In the genomic region with DNA sequence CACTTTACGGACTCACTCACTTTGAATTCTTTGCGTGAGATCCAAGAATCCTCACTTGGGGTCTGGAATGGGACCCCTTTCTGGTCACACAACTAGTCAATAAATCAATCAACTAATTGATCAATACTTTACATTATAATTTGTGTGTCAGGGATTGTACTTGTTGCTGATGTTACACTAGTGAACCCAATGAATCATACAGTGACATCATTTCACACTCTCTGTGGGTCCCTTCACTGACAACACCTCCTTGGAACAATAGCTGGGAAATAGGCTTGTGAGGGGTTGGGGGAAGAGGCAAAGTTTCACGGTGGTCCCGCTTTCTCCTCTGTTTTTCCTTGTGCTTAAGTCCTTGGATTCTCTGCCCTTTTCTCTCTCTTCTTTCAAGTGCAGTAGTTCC, we compare ENCODE assay signal across 23 cellular contexts. TPM values are rescaled to one million over a fixed set of nuclear protein-coding genes. Genes with fewer than 3 reads are reported as not detected.
A peak's percentile ranks its signal among the peaks of the same experiment; 100 is the strongest.
DNase-seq lines count a peak whose midpoint lies in the region; ATAC-seq and TF ChIP-seq lines count a peak whose summit lies in the region.
"Had no signal": no experiment of that assay in that cellular context is flagged by ENCODE, and none has a peak within 500 bp of the region (broad histone marks: within the 10 kb centered on the region; RNA-seq: fewer than 3 reads in every experiment).

No MANE protein-coding gene starts in this region.

- no peak overlapping the region for H4K91ac ChIP-seq in mesenchymal stem cell (ENCODE audit: low read length)

- intact Hi-C loops in activated CD4-positive, alpha-beta T cell treated with anti-CD3 and anti-CD28 coated beads for 36 hours (cut with DNase I, micrococcal nuclease), result no loop called here

- H3F3A ChIP-seq in GM23338 (replicated peaks; ENCODE audit: low read depth), result no peaks in the 10 kb centered on the region

- no peak overlapping the region for H3K14ac ChIP-seq in mesenchymal stem cell (ENCODE audit: low read length in 2 of 2)

- POLR2A ChIA-PET in activated CD4-positive, alpha-beta T cell treated with anti-CD3 and anti-CD28 coated beads for 36 hours (lab: Charles Lee), result interaction anchor here (0.6 kb wide), 1 partner anchor 81 kb away, joined by 4 read pairs; no protein-coding TSS in a partner anchor

- peaks cover 16% of the 10 kb centered on the region for H3K27me3 Mint-ChIP-seq in activated CD4-positive, alpha-beta T cell treated with anti-CD3 and anti-CD28 coated beads for 36 hours
- H3K27me3 Mint-ChIP-seq in GM23338 (ENCODE audit: insufficient read depth, low read depth, poor library complexity), result peaks cover 2% of the 10 kb centered on the region

- no peak overlapping the region for H3K27ac Mint-ChIP-seq in activated CD4-positive, alpha-beta T cell treated with anti-CD3 and anti-CD28 coated beads for 36 hours
- no peak overlapping the region for H3K27ac Mint-ChIP-seq in GM23338
- H3K27ac Mint-ChIP-seq: CD8-positive, alpha-beta T cell had no signal

- H2BK15ac ChIP-seq in mesenchymal stem cell (ENCODE audit: low read depth, poor library complexity, severe bottlenecking), result no peak overlapping the region

- no peaks in the 10 kb centered on the region for H4K20me1 ChIP-seq in GM23338 (replicated peaks; ENCODE audit: insufficient read depth)

- no peak overlapping the region for H3K18ac ChIP-seq in mesenchymal stem cell (ENCODE audit: low read depth in 1 of 2, low read length in 2 of 2)

- H3K79me2 ChIP-seq in GM23338 (replicated peaks; ENCODE audit: insufficient read depth), result no peaks in the 10 kb centered on the region

- H3K9me3 Mint-ChIP-seq in activated CD4-positive, alpha-beta T cell treated with anti-CD3 and anti-CD28 coated beads for 36 hours (ENCODE audit: low read depth), result no peaks in the 10 kb centered on the region
- no peaks in the 10 kb centered on the region for H3K9me3 Mint-ChIP-seq in GM23338
- H3K9me3 Mint-ChIP-seq: CD8-positive, alpha-beta T cell had no signal

- H3K79me1 ChIP-seq in mesenchymal stem cell (replicated peaks; ENCODE audit: low read length, poor library complexity, severe bottlenecking), result no peaks in the 10 kb centered on the region

- no peaks in the 10 kb centered on the region for H3K9me3 ChIP-seq in mesenchymal stem cell (ENCODE audit: control insufficient read depth, low read length)
- H3K9me3 ChIP-seq: MG63, Peyer's patch had no signal

- H3K27me3 ChIP-seq in GM23338 (ENCODE audit: insufficient read depth), result no peaks in the 10 kb centered on the region
- H3K27me3 ChIP-seq in H7 (ENCODE audit: control insufficient read depth, insufficient read depth, low read length), result no peaks in the 10 kb centered on the region
- H3K27me3 ChIP-seq in mesenchymal stem cell (ENCODE audit: control insufficient read depth in 1 of 2, insufficient read depth in 1 of 2, low read length in 2 of 2), result peaks cover 0 to 5% of the 10 kb centered on the region in 2 experiments
- H3K27me3 ChIP-seq: MG63, Peyer's patch had no signal

- H3K4me3 Mint-ChIP-seq in activated CD4-positive, alpha-beta T cell treated with anti-CD3 and anti-CD28 coated beads for 36 hours, result no peak overlapping the region
- no peak overlapping the region for H3K4me3 Mint-ChIP-seq in GM23338
- H3K4me3 Mint-ChIP-seq: CD8-positive, alpha-beta T cell had no signal

- no peak for TF ChIP-seq CTCF in GM23338 (conservative IDR thresholded peaks at IDR 0.05; ENCODE audit: low read depth in 2 of 2)

- no peak overlapping the region for H3K9ac ChIP-seq in mesenchymal stem cell (ENCODE audit: low read length)

- H3K27ac ChIP-seq in GM23338 (ENCODE audit: low read depth), result no peak overlapping the region
- no peak overlapping the region for H3K27ac ChIP-seq in mesenchymal stem cell (ENCODE audit: low read length, poor library complexity, severe bottlenecking)
- H3K27ac ChIP-seq: Peyer's patch had no signal

- H4K8ac ChIP-seq in mesenchymal stem cell (ENCODE audit: low read length), result no peak overlapping the region

- H3K4me2 ChIP-seq in GM23338 (no peak overlapping the region), mesenchymal stem cell (ENCODE audit: low read length, poor library complexity, severe bottlenecking) (no peak overlapping the region)

- ATAC-seq in activated CD4-positive, alpha-beta T cell treated with anti-CD3 and anti-CD28 coated beads for 36 hours, result peak; percentile 75
- no peak for ATAC-seq in GM23338
- ATAC-seq: CD8-positive, alpha-beta T cell; SK-N-SH treated with all-trans-retinoic acid at 6 μM for 48 hours had no signal

- H2BK120ac ChIP-seq in mesenchymal stem cell (ENCODE audit: low read depth, low read length), result no peak overlapping the region

- H3K4me3 ChIP-seq in GM23338, result no peak overlapping the region
- H3K4me3 ChIP-seq in H7 (ENCODE audit: insufficient read depth, low read depth, low read length), result no peak overlapping the region
- no peak overlapping the region for H3K4me3 ChIP-seq in mesenchymal stem cell (ENCODE audit: insufficient read depth in 1 of 2, low read depth in 1 of 2, low read length in 2 of 2)
- H3K4me3 ChIP-seq: MG63, Peyer's patch had no signal

- H3K36me3 ChIP-seq in GM23338 (ENCODE audit: insufficient read depth) (no peaks in the 10 kb centered on the region), H7 (replicated peaks; ENCODE audit: control insufficient read depth, insufficient read depth, low read length) (no peaks in the 10 kb centered on the region), mesenchymal stem cell (ENCODE audit: control insufficient read depth in 1 of 2, insufficient read depth in 2 of 2, low read depth in 1 of 2, low read length in 2 of 2) (no peaks in the 10 kb centered on the region)
- H3K36me3 ChIP-seq: MG63, Peyer's patch had no signal

- H2AFZ ChIP-seq in GM23338 (peak overlapping the region; percentile 19; the same call in 1 of the 2 replicates), mesenchymal stem cell (ENCODE audit: low read depth, low read length) (no peak overlapping the region)

- no peak overlapping the region for H2BK12ac ChIP-seq in mesenchymal stem cell (ENCODE audit: low read length in 2 of 2)

- 84% methylated on average over 4 of the region's 4 CpGs for WGBS in mesenchymal stem cell

- no peak for DNase-seq in activated CD4-positive, alpha-beta T cell treated with anti-CD3 and anti-CD28 coated beads for 36 hours
- DNase-seq in activated CD4-positive, alpha-beta T cell treated with anti-CD3 and anti-CD28 coated beads, Interleukin-2, amount 50 U/mL, for 48 hours, result no peak
- no peak for DNase-seq in GM23338 (ENCODE audit: low spot score)
- peak; percentile 5 for DNase-seq in astrocyte of the hippocampus (ENCODE audit: low read depth, low spot score)
- DNase-seq in kidney tubule cell (ENCODE audit: low spot score), result peak; percentile 22
- DNase-seq in hypothalamus (lab: John Stamatoyannopoulos, UW), result no peak
- DNase-seq in H7, result no peak
- no peak for DNase-seq in mesenchymal stem cell
- DNase-seq: 8988T; AML-193; C1 segment of cervical spinal cord; CD8-positive, alpha-beta T cell; HCEC 1CT; Kasumi-1; MG63; NCI-H1417; NCI-H1694 treated with DMSO at 0.1 percent for 48 hours; NCI-H2081 treated with DMSO at 0.1 percent for 48 hours; NCI-H2171 treated with DMSO at 0.1 percent for 48 hours; NCI-H524 treated with DMSO at 0.1 percent for 48 hours; Peyer's patch had no signal

- peaks cover 3% of the 10 kb centered on the region for H3K4me1 ChIP-seq in GM23338 (ENCODE audit: insufficient read depth)
- no peaks in the 10 kb centered on the region for H3K4me1 ChIP-seq in mesenchymal stem cell (ENCODE audit: control insufficient read depth, insufficient read depth, low read depth, low read length)
- H3K4me1 ChIP-seq: Peyer's patch had no signal

- H3K4ac ChIP-seq in mesenchymal stem cell (ENCODE audit: low read depth in 1 of 2, low read length in 2 of 2), result no peak overlapping the region

- no peaks in the 10 kb centered on the region for H3K36me3 Mint-ChIP-seq in activated CD4-positive, alpha-beta T cell treated with anti-CD3 and anti-CD28 coated beads for 36 hours (ENCODE audit: low read depth)
- no peaks in the 10 kb centered on the region for H3K36me3 Mint-ChIP-seq in GM23338 (ENCODE audit: low read depth)
- H3K36me3 Mint-ChIP-seq: CD8-positive, alpha-beta T cell had no signal

- no peak overlapping the region for H3K23ac ChIP-seq in mesenchymal stem cell (ENCODE audit: low read length in 2 of 2)

- H2BK5ac ChIP-seq in mesenchymal stem cell (ENCODE audit: low read depth, low read length, poor library complexity, severe bottlenecking), result no peak overlapping the region

- peaks cover 6% of the 10 kb centered on the region; the same call in 1 of the 2 replicates for H3K9me2 ChIP-seq in GM23338 (ENCODE audit: insufficient read depth)

- CTCF ChIA-PET in activated CD4-positive, alpha-beta T cell treated with anti-CD3 and anti-CD28 coated beads for 36 hours (lab: Charles Lee), result interaction anchor here (0.6 to 0.9 kb wide), 2 partner anchors 32 to 341 kb away, joined by 3 read pairs; no protein-coding TSS in a partner anchor

- no peak overlapping the region for H2AK5ac ChIP-seq in mesenchymal stem cell (ENCODE audit: low read length, severe bottlenecking)

- H3K4me1 Mint-ChIP-seq in activated CD4-positive, alpha-beta T cell treated with anti-CD3 and anti-CD28 coated beads for 36 hours, result peaks cover 7% of the 10 kb centered on the region
- H3K4me1 Mint-ChIP-seq in GM23338, result peaks cover 10% of the 10 kb centered on the region; the same call in 2 of the 3 replicates

TF ChIP-seq in GM23338, 12 proteins besides CTCF, POLR2A, EP300 and RAD21 (continues in another document):
- TF ChIP-seq EZH2phosphoT487 (IDR thresholded peaks at IDR 0.05; ENCODE audit: unreplicated experiment) (no peak), EZH2 (IDR thresholded peaks at IDR 0.05; ENCODE audit: low read depth, unreplicated experiment) (no peak), ETS1 (IDR thresholded peaks at IDR 0.05) (no peak), STAT1 (IDR thresholded peaks at IDR 0.05; ENCODE audit: unreplicated experiment) (no peak)

RNA-seq across cellular contexts. Expression of gene TPH2, which starts 35.0 kb away (rescaled TPM):
- not detected for total RNA-seq in activated CD4-positive, alpha-beta T cell treated with anti-CD3 and anti-CD28 coated beads for 36 hours
- total RNA-seq in GM23338 (2014; rRNA removed; shearing (Covaris generic)), result 1.0 and 1.4 TPM in 2 replicates
- 0.54 and 0.94 TPM in 2 replicates for polyA plus RNA-seq in GM23338 (2016; fragmentation: Nextera tagmentation; extraction: Ambion mirVana)
- 0.11 TPM in 1 of 2 replicates, not detected in the other for total RNA-seq in H7 (2014; rRNA removed; shearing (Covaris generic))
- not detected for polyA plus RNA-seq in mesenchymal stem cell (2013, experiment 1 of 2)
- polyA plus RNA-seq in mesenchymal stem cell (2013, experiment 2 of 2), result not detected
- total RNA-seq: CD8-positive, alpha-beta T cell; OCI-LY7; Peyer's patch had no signal

Comparison
In these comparisons a context has a peak if more than half of its experiments do, and no peak if none do; other contexts are left out.
1. DNase-seq: peak in astrocyte of the hippocampus (single experiment) and kidney tubule cell (single experiment); none in activated CD4-positive, alpha-beta T cell treated with anti-CD3 and anti-CD28 coated beads for 36 hours (single experiment), activated CD4-positive, alpha-beta T cell treated with anti-CD3 and anti-CD28 coated beads, Interleukin-2, amount 50 U/mL, for 48 hours (0 of 2), GM23338 (single experiment), hypothalamus (0 of 51), H7 (single experiment) and mesenchymal stem cell (single experiment).